ENCODE assay signal across 25 cellular contexts in the genomic region with DNA sequence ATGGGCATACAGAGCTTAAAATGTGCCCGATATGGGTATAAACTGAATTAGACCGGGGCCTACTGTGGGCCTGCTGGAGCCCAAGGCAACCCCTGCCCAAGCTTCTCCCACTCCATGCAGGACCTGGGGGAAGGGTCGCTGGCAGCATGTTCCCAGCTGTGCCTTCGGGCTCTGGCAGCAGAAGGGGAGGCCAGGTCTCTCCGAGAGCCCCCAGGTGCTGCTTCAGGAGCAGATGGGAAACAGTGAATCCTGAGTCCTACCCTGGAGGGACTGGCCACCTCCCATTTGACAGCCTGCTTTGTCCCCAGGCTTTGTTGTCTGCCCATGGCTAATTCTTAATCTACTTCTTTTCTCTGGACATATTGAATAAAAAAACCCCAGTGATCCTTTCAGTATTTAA.
"Had no signal": no experiment of that assay in that cellular context is flagged by ENCODE, and none has a peak within 500 bp of the region (broad histone marks: within the 10 kb centered on the region; RNA-seq: fewer than 3 reads in every experiment).

No MANE protein-coding gene starts in this region.

- H3K4me1 ChIP-seq: esophagus squamous epithelium, lower lobe of right lung, right atrium auricular region, testis, tibial artery had no signal

- H2AFZ ChIP-seq: parathyroid adenoma had no signal

- H3K27me3 ChIP-seq: neutrophil, right atrium auricular region, testis had no signal

- H3K4me2 ChIP-seq: smooth muscle cell had no signal

- H3K36me3 Mint-ChIP-seq: immature natural killer cell; naive thymus-derived CD8-positive, alpha-beta T cell; stimulated activated effector memory CD8-positive, alpha-beta T cell treated with anti-CD3 and anti-CD28 coated beads, Interleukin-12 subunit alpha, Interleukin-12 subunit beta, amount 100 ng/mL, for 72 hours; type B pancreatic cell had no signal

- H3K27ac Mint-ChIP-seq: immature natural killer cell; naive thymus-derived CD8-positive, alpha-beta T cell; nephron progenitor cell; progenitor cell of endocrine pancreas; stimulated activated effector memory CD8-positive, alpha-beta T cell treated with anti-CD3 and anti-CD28 coated beads, Interleukin-12 subunit alpha, Interleukin-12 subunit beta, amount 100 ng/mL, for 72 hours; type B pancreatic cell had no signal

- H3K9me3 Mint-ChIP-seq: naive thymus-derived CD8-positive, alpha-beta T cell; nephron progenitor cell; type B pancreatic cell had no signal

- ATAC-seq: left ventricle myocardium superior; lower lobe of right lung; naive thymus-derived CD8-positive, alpha-beta T cell; sciatic nerve; stimulated activated effector memory CD8-positive, alpha-beta T cell treated with anti-CD3 and anti-CD28 coated beads, Interleukin-12 subunit alpha, Interleukin-12 subunit beta, amount 100 ng/mL, for 72 hours had no signal

- H3K9me3 ChIP-seq: esophagus squamous epithelium, lower lobe of right lung, neutrophil, right atrium auricular region, testis, tibial artery had no signal

- H3K4me3 Mint-ChIP-seq: immature natural killer cell; naive thymus-derived CD8-positive, alpha-beta T cell; nephron progenitor cell; stimulated activated effector memory CD8-positive, alpha-beta T cell treated with anti-CD3 and anti-CD28 coated beads, Interleukin-12 subunit alpha, Interleukin-12 subunit beta, amount 100 ng/mL, for 72 hours; type B pancreatic cell had no signal

- H3K9ac ChIP-seq: parathyroid adenoma had no signal

- H3K4me1 Mint-ChIP-seq: immature natural killer cell; stimulated activated effector memory CD8-positive, alpha-beta T cell treated with anti-CD3 and anti-CD28 coated beads, Interleukin-12 subunit alpha, Interleukin-12 subunit beta, amount 100 ng/mL, for 72 hours had no signal

- H3K4me3 ChIP-seq: coronary artery, esophagus squamous epithelium, lower lobe of right lung, right atrium auricular region, smooth muscle cell, testis, tibial artery had no signal

- DNase-seq: dermis blood vessel endothelial cell; effector memory CD4-positive, alpha-beta T cell; esophagus squamous epithelium; foreskin melanocyte; hypothalamus; immature natural killer cell; left ventricle myocardium superior; lower lobe of right lung; naive thymus-derived CD8-positive, alpha-beta T cell; nephron progenitor cell; stimulated activated CD4-positive, alpha-beta T cell treated with anti-CD3 and anti-CD28 coated beads, Interleukin-2, amount 100 ng/mL, for 24 hours; stimulated activated CD4-positive, alpha-beta T cell treated with anti-CD3 and anti-CD28 coated beads, Interleukin-4, amount 100 ng/mL, for 24 hours; stimulated activated naive CD4-positive, alpha-beta T cell treated with Interleukin-2 at 50 U/mL for 16 hours; substantia nigra; testis; tibial artery had no signal

- H3K36me3 ChIP-seq: esophagus squamous epithelium, lower lobe of right lung, neutrophil, right atrium auricular region, tibial artery had no signal

- H3K27ac ChIP-seq: coronary artery, esophagus squamous epithelium, lower lobe of right lung, neutrophil, parathyroid adenoma, right atrium auricular region, testis, tibial artery had no signal
